Comparison of ENCODE assay signal across 9 cellular contexts in genomic region chr12:43278268-43278832, GRCh38.
DNase-seq lines count a peak whose midpoint lies in the region; ATAC-seq and TF ChIP-seq lines count a peak whose summit lies in the region.
"Had no signal": no experiment of that assay in that cellular context is flagged by ENCODE, and none has a peak within 500 bp of the region (broad histone marks: within the 10 kb centered on the region; RNA-seq: fewer than 3 reads in every experiment).

No MANE protein-coding gene starts in this region.

- H3K36me3 Mint-ChIP-seq in nephron (ENCODE audit: low read depth), result no peaks in the 10 kb centered on the region

- H3K4me3 Mint-ChIP-seq in nephron, result no peak overlapping the region

- H3K9me3 Mint-ChIP-seq in nephron, result peaks cover 9% of the 10 kb centered on the region

- H3K4me1 Mint-ChIP-seq in nephron, result peaks cover 47% of the 10 kb centered on the region

- ATAC-seq in GM19324 (IDR thresholded peaks at IDR 0.05; ENCODE audit: low FRiP score, unreplicated experiment), result peak; percentile 62
- ATAC-seq in HG02642 (IDR thresholded peaks at IDR 0.05; ENCODE audit: poor library complexity, unreplicated experiment), result peak; percentile 88
- ATAC-seq in HG03565 (IDR thresholded peaks at IDR 0.05; ENCODE audit: unreplicated experiment), result peak; percentile 90

- H3K27me3 Mint-ChIP-seq in nephron (ENCODE audit: low read depth), result no peaks in the 10 kb centered on the region

- DNase-seq in NCI-H446 treated with DMSO at 0.1 percent for 48 hours (lab: John Stamatoyannopoulos, UW), result no peak
- no peak for DNase-seq in AG20443 (ENCODE audit: low spot score)
- no peak for DNase-seq in KG1 (lab: John Stamatoyannopoulos, UW)
- DNase-seq: colonic mucosa, Right ventricle myocardium superior had no signal

- peak overlapping the region; percentile 52 to 77 (median 76) for H3K27ac Mint-ChIP-seq in nephron

- TF ChIP-seq CTCF in nephron (IDR thresholded peaks at IDR 0.05; ENCODE audit: unreplicated experiment in 3 of 3), result no peak
